7 cellular contexts compared by ENCODE assay signal in the genomic region with DNA sequence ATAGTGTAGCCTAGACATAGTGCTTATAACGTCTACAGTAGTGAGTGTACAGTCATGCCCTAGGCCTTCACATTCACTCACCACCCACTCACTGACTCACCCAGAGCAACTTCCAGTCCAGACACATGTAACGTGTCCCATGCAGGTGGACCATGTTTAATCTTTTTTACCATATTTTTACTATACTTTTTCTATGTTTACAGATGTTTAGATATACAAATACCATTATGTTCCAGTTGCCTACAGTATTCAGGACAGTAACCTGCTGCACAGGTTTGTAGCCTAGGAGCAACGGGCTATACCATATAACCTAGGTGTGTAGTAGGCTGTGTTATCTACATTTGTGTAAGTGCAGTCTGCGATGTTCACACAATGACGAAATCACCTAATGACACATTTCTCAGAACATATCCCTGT. TPM values are rescaled to one million over a fixed set of nuclear protein-coding genes. Genes with fewer than 3 reads are reported as not detected.
DNase-seq lines count a peak whose midpoint lies in the region; ATAC-seq and TF ChIP-seq lines count a peak whose summit lies in the region.

No MANE protein-coding gene starts in this region.

- DNase-seq in HFF-Myc (ENCODE audit: extremely low read depth, low read depth), result peak; percentile 50
- peak; percentile 38 for DNase-seq in activated CD8-positive, alpha-beta memory T cell treated with anti-CD3 and anti-CD28 coated beads, Interleukin-2, amount 50 U/mL, for 4 hours
- DNase-seq in fibroblast of villous mesenchyme (ENCODE audit: low read depth), result peak; percentile 26
- DNase-seq in stimulated activated CD4-positive, alpha-beta T cell treated with anti-CD3 and anti-CD28 coated beads, TNF-alpha, amount 100 ng/mL, for 4 hours (ENCODE audit: low read depth in 3 of 3), result peak in 2 of 3 experiments; percentile 11 to 19
- no peak for DNase-seq in NCI-H146 (lab: John Stamatoyannopoulos, UW)
- DNase-seq in NCI-H1092 treated with DMSO at 0.1 percent for 48 hours (lab: John Stamatoyannopoulos, UW), result no peak

- no peak for ATAC-seq in GM19395 (IDR thresholded peaks at IDR 0.05; ENCODE audit: unreplicated experiment)

- H3K4me3 ChIP-seq in HFF-Myc (replicated peaks; ENCODE audit: low read depth, low read length) (no peak overlapping the region), fibroblast of villous mesenchyme (ENCODE audit: low read depth, low read length) (no peak overlapping the region)

- TF ChIP-seq CTCF in HFF-Myc (IDR thresholded peaks at IDR 0.05; ENCODE audit: low read depth, low read length, missing control alignments) (no peak), fibroblast of villous mesenchyme (IDR thresholded peaks at IDR 0.05; ENCODE audit: insufficient read depth, low read depth, low read length) (no peak)

RNA-seq across cellular contexts. Expression of a gene that starts 11.0 kb away (rescaled TPM):
- 0.32 and 0.43 TPM in 2 replicates for total RNA-seq in fibroblast of villous mesenchyme

Comparison
In these comparisons a context has a peak if more than half of its experiments do, and no peak if none do; other contexts are left out.
1. DNase-seq: peak in HFF-Myc (single experiment), activated CD8-positive, alpha-beta memory T cell treated with anti-CD3 and anti-CD28 coated beads, Interleukin-2, amount 50 U/mL, for 4 hours (single experiment), fibroblast of villous mesenchyme (single experiment) and stimulated activated CD4-positive, alpha-beta T cell treated with anti-CD3 and anti-CD28 coated beads, TNF-alpha, amount 100 ng/mL, for 4 hours (2 of 3); none in NCI-H146 (single experiment) and NCI-H1092 treated with DMSO at 0.1 percent for 48 hours (single experiment).